15 cellular contexts compared by ENCODE assay signal in genomic region chr21:43639470-43640178, GRCh38. TPM values are rescaled to one million over a fixed set of nuclear protein-coding genes. Genes with fewer than 3 reads are reported as not detected.
DNase-seq lines count a peak whose midpoint lies in the region; ATAC-seq and TF ChIP-seq lines count a peak whose summit lies in the region.
"Had no signal": no experiment of that assay in that cellular context is flagged by ENCODE, and none has a peak within 500 bp of the region (broad histone marks: within the 10 kb centered on the region; RNA-seq: fewer than 3 reads in every experiment).

No MANE protein-coding gene starts in this region.

- CTCF ChIA-PET in MCF 10A (lab: Yijun Ruan, JAX): interaction anchor here (0.7 to 1.7 kb wide), 2 partner anchors 16 to 28 kb away, joined by 3 to 9 read pairs; no protein-coding TSS in a partner anchor

- no peaks in the 10 kb centered on the region for H3K27me3 ChIP-seq in breast epithelium
- H3K27me3 ChIP-seq: ascending aorta, right atrium auricular region, thyroid gland had no signal

- no peaks in the 10 kb centered on the region for H3K36me3 ChIP-seq in breast epithelium
- H3K36me3 ChIP-seq: ascending aorta, right atrium auricular region, thyroid gland had no signal

- POLR2A ChIA-PET in MCF 10A (lab: Yijun Ruan, JAX): interaction anchor here (0.7 to 3.1 kb wide), 8 partner anchors 8 to 442 kb away, joined by 3 to 16 read pairs (median 4); no protein-coding TSS in a partner anchor

- no peaks in the 10 kb centered on the region for H3K9me3 ChIP-seq in breast epithelium
- H3K9me3 ChIP-seq: ascending aorta, right atrium auricular region, thyroid gland had no signal

- no peaks in the 10 kb centered on the region for H3K27me3 Mint-ChIP-seq in MCF 10A (ENCODE audit: insufficient read depth, unreplicated experiment)
- H3K27me3 Mint-ChIP-seq in activated naive CD8-positive, alpha-beta T cell treated with anti-CD3 and anti-CD28 coated beads, Interleukin-2, amount 50 U/mL, for 24 hours: peaks cover 2% of the 10 kb centered on the region
- H3K27me3 Mint-ChIP-seq: activated B cell treated with CpG ODN at 0.5 μM for 24 hours had no signal

- no peak overlapping the region for H3K4me3 Mint-ChIP-seq in MCF 10A (ENCODE audit: unreplicated experiment)
- H3K4me3 Mint-ChIP-seq in activated naive CD8-positive, alpha-beta T cell treated with anti-CD3 and anti-CD28 coated beads, Interleukin-2, amount 50 U/mL, for 24 hours: no peak overlapping the region
- H3K4me3 Mint-ChIP-seq: activated B cell treated with CpG ODN at 0.5 μM for 24 hours had no signal

- peak overlapping the region; percentile 92 for H3K27ac Mint-ChIP-seq in MCF 10A (ENCODE audit: low read depth, unreplicated experiment)
- no peak overlapping the region for H3K27ac Mint-ChIP-seq in activated naive CD8-positive, alpha-beta T cell treated with anti-CD3 and anti-CD28 coated beads, Interleukin-2, amount 50 U/mL, for 24 hours
- H3K27ac Mint-ChIP-seq: activated B cell treated with CpG ODN at 0.5 μM for 24 hours had no signal

- ATAC-seq in activated naive CD8-positive, alpha-beta T cell treated with anti-CD3 and anti-CD28 coated beads, Interleukin-2, amount 50 U/mL, for 24 hours: no peak
- ATAC-seq in GM21528 (IDR thresholded peaks at IDR 0.05; ENCODE audit: low FRiP score, unreplicated experiment): no peak

- TF ChIP-seq POLR2A in breast epithelium (IDR thresholded peaks at IDR 0.05): no peak

- peak; percentile 86 for DNase-seq in MCF 10A (ENCODE audit: unreplicated experiment)
- DNase-seq in breast epithelium (ENCODE audit: low spot score in 2 of 2): no peak
- peak; percentile 57 for DNase-seq in SW480 (ENCODE audit: low spot score)
- DNase-seq in fibroblast of villous mesenchyme (ENCODE audit: low read depth): peak; percentile 95
- DNase-seq in activated T-cell treated with anti-CD3 and anti-CD28 coated beads, Interleukin-2, amount 50 U/mL, for 48 hours: no peak
- DNase-seq in activated naive CD8-positive, alpha-beta T cell treated with anti-CD3 and anti-CD28 coated beads, Interleukin-2, amount 50 U/mL, for 24 hours: no peak
- DNase-seq in kidney glomerular epithelial cell (lab: John Stamatoyannopoulos, UW): no peak
- DNase-seq: activated B cell treated with CpG ODN at 0.5 μM for 24 hours; activated T-cell treated with anti-CD3 and anti-CD28 coated beads, Interleukin-2, amount 50 U/mL, for 1 hour; GDM1; NCI-H345; thyroid gland had no signal

- TF ChIP-seq CTCF in MCF 10A (IDR thresholded peaks at IDR 0.05; ENCODE audit: unreplicated experiment) (no peak), breast epithelium (IDR thresholded peaks at IDR 0.05) (no peak), fibroblast of villous mesenchyme (IDR thresholded peaks at IDR 0.05; ENCODE audit: insufficient read depth, low read depth, low read length) (no peak)

- no peaks in the 10 kb centered on the region for H3K36me3 Mint-ChIP-seq in MCF 10A (ENCODE audit: insufficient read depth, unreplicated experiment)
- H3K36me3 Mint-ChIP-seq in activated naive CD8-positive, alpha-beta T cell treated with anti-CD3 and anti-CD28 coated beads, Interleukin-2, amount 50 U/mL, for 24 hours (ENCODE audit: low read depth): no peaks in the 10 kb centered on the region

- intact Hi-C loops in MCF 10A (cut with micrococcal nuclease) (no loop called here), breast epithelium (cut with DNase I; ENCODE audit: low total_unique reads) (no loop called here)

- H3K4me1 Mint-ChIP-seq in MCF 10A (ENCODE audit: insufficient read depth, unreplicated experiment): peaks cover 24% of the 10 kb centered on the region
- peaks cover 15% of the 10 kb centered on the region for H3K4me1 Mint-ChIP-seq in activated naive CD8-positive, alpha-beta T cell treated with anti-CD3 and anti-CD28 coated beads, Interleukin-2, amount 50 U/mL, for 24 hours
- H3K4me1 Mint-ChIP-seq: activated B cell treated with CpG ODN at 0.5 μM for 24 hours had no signal

- BruUV-seq in MCF 10A (replicated peaks; lab: Mats Ljungman, UMichigan): TSS peak; percentile 32

- no peaks in the 10 kb centered on the region for H3K4me1 ChIP-seq in breast epithelium
- H3K4me1 ChIP-seq: ascending aorta, right atrium auricular region had no signal

- no peaks in the 10 kb centered on the region for H3K9me3 Mint-ChIP-seq in MCF 10A (ENCODE audit: unreplicated experiment)
- no peaks in the 10 kb centered on the region for H3K9me3 Mint-ChIP-seq in activated naive CD8-positive, alpha-beta T cell treated with anti-CD3 and anti-CD28 coated beads, Interleukin-2, amount 50 U/mL, for 24 hours
- H3K9me3 Mint-ChIP-seq: activated B cell treated with CpG ODN at 0.5 μM for 24 hours had no signal

- no peak overlapping the region for H3K4me3 ChIP-seq in breast epithelium
- no peak overlapping the region for H3K4me3 ChIP-seq in fibroblast of villous mesenchyme (ENCODE audit: low read depth, low read length)
- H3K4me3 ChIP-seq: ascending aorta, right atrium auricular region, thyroid gland had no signal

- no peak overlapping the region for H3K27ac ChIP-seq in breast epithelium
- H3K27ac ChIP-seq: ascending aorta, right atrium auricular region, thyroid gland had no signal

RNA-seq across cellular contexts. Expression of gene HSF2BP, which starts 19.7 kb away (rescaled TPM):
- total RNA-seq in MCF 10A (2022) (5.3 and 6.8 TPM in 2 replicates), breast epithelium (1 to 10 TPM in 2 of 3 donors, under 1 TPM in 1; 0.32 to 1.8 (median 1.3) TPM), fibroblast of villous mesenchyme (2.6 and 3.9 TPM in 2 replicates)

RNA-seq across cellular contexts. Expression of gene RRP1B, which starts 19.7 kb away (rescaled TPM):
- total RNA-seq in MCF 10A (2022): 35.3 and 39.8 TPM in 2 replicates
- total RNA-seq in breast epithelium: 10 to 100 TPM; 17.1 to 22.6 (median 22.1) TPM
- 26.1 and 36.3 TPM in 2 replicates for total RNA-seq in fibroblast of villous mesenchyme

Comparison
In these comparisons a context has a peak if more than half of its experiments do, and no peak if none do; other contexts are left out.
1. DNase-seq: peak in MCF 10A (single experiment), SW480 (single experiment) and fibroblast of villous mesenchyme (single experiment); none in breast epithelium (0 of 2), activated T-cell treated with anti-CD3 and anti-CD28 coated beads, Interleukin-2, amount 50 U/mL, for 48 hours (0 of 2), activated naive CD8-positive, alpha-beta T cell treated with anti-CD3 and anti-CD28 coated beads, Interleukin-2, amount 50 U/mL, for 24 hours (single experiment) and kidney glomerular epithelial cell (single experiment).